1 cellular context compared by ENCODE assay signal in the genomic region with DNA sequence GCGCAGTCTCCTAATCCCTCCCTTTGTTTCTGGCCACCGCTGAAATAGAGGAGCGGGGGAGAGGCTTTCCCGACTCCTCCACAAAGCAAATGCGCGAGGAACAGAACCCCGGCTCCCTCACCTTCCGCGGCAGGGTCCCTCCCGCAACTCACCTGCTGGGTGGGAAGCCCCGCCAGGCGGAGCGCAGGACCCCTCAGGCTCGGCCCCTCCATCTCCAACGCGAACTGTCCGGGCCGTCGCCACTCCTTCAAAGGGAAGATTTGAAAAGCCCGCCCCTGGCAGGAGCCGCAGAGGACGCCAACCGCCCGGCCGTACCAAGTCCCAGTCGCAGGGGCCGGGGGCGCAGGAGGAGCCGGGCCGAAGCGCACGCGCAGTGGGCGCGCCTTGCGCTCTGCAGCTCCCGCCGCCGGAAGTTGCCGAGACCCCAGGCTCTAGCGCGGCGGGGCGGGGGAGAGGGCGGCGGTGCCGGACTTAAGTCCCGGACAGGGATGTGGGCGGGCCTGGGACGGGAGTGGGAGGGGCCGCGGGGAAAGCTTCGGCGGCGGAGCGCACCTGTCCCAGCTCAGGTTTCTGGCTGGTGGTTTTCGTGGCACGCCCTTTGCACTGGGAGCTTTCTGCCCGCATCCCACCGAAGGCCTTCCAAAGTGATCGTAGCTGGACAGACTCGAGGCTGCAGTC.
TF ChIP-seq lines count a peak whose summit lies in the region.

A gene with protein sequence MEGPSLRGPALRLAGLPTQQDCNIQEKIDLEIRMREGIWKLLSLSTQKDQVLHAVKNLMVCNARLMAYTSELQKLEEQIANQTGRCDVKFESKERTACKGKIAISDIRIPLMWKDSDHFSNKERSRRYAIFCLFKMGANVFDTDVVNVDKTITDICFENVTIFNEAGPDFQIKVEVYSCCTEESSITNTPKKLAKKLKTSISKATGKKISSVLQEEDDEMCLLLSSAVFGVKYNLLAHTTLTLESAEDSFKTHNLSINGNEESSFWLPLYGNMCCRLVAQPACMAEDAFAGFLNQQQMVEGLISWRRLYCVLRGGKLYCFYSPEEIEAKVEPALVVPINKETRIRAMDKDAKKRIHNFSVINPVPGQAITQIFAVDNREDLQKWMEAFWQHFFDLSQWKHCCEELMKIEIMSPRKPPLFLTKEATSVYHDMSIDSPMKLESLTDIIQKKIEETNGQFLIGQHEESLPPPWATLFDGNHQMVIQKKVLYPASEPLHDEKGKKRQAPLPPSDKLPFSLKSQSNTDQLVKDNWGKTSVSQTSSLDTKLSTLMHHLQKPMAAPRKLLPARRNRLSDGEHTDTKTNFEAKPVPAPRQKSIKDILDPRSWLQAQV (minus strand): TSS at position 446 of the 678 bp plus-strand sequence. CDS start 234 bp downstream, at position 212.

TF ChIP-seq in HepG2, 621 proteins besides CTCF, POLR2A, EP300 and RAD21 (continued from another document and continues in another):
- TF ChIP-seq, protein P1, sequence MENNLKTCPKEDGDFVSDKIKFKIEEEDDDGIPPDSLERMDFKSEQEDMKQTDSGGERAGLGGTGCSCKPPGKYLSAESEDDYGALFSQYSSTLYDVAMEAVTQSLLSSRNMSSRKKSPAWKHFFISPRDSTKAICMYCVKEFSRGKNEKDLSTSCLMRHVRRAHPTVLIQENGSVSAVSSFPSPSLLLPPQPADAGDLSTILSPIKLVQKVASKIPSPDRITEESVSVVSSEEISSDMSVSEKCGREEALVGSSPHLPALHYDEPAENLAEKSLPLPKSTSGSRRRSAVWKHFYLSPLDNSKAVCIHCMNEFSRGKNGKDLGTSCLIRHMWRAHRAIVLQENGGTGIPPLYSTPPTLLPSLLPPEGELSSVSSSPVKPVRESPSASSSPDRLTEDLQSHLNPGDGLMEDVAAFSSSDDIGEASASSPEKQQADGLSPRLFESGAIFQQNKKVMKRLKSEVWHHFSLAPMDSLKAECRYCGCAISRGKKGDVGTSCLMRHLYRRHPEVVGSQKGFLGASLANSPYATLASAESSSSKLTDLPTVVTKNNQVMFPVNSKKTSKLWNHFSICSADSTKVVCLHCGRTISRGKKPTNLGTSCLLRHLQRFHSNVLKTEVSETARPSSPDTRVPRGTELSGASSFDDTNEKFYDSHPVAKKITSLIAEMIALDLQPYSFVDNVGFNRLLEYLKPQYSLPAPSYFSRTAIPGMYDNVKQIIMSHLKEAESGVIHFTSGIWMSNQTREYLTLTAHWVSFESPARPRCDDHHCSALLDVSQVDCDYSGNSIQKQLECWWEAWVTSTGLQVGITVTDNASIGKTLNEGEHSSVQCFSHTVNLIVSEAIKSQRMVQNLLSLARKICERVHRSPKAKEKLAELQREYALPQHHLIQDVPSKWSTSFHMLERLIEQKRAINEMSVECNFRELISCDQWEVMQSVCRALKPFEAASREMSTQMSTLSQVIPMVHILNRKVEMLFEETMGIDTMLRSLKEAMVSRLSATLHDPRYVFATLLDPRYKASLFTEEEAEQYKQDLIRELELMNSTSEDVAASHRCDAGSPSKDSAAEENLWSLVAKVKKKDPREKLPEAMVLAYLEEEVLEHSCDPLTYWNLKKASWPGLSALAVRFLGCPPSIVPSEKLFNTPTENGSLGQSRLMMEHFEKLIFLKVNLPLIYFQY (CRISPR knock-in tag; IDR thresholded peaks at IDR 0.05; ENCODE audit: borderline replicate concordance), result peak; percentile 44; the same call in 1 of the 2 replicates
- TF ChIP-seq, protein P2, sequence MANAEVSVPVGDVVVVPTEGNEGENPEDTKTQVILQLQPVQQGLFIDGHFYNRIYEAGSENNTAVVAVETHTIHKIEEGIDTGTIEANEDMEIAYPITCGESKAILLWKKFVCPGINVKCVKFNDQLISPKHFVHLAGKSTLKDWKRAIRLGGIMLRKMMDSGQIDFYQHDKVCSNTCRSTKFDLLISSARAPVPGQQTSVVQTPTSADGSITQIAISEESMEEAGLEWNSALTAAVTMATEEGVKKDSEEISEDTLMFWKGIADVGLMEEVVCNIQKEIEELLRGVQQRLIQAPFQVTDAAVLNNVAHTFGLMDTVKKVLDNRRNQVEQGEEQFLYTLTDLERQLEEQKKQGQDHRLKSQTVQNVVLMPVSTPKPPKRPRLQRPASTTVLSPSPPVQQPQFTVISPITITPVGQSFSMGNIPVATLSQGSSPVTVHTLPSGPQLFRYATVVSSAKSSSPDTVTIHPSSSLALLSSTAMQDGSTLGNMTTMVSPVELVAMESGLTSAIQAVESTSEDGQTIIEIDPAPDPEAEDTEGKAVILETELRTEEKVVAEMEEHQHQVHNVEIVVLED (CRISPR knock-in tag; IDR thresholded peaks at IDR 0.05; ENCODE audit: borderline replicate concordance), result peak; percentile 93
- TF ChIP-seq E2F2 (CRISPR knock-in tag; IDR thresholded peaks at IDR 0.05; ENCODE audit: borderline replicate concordance), result peak; percentile 48; the same call in 1 of the 2 replicates
- TF ChIP-seq, protein P3, sequence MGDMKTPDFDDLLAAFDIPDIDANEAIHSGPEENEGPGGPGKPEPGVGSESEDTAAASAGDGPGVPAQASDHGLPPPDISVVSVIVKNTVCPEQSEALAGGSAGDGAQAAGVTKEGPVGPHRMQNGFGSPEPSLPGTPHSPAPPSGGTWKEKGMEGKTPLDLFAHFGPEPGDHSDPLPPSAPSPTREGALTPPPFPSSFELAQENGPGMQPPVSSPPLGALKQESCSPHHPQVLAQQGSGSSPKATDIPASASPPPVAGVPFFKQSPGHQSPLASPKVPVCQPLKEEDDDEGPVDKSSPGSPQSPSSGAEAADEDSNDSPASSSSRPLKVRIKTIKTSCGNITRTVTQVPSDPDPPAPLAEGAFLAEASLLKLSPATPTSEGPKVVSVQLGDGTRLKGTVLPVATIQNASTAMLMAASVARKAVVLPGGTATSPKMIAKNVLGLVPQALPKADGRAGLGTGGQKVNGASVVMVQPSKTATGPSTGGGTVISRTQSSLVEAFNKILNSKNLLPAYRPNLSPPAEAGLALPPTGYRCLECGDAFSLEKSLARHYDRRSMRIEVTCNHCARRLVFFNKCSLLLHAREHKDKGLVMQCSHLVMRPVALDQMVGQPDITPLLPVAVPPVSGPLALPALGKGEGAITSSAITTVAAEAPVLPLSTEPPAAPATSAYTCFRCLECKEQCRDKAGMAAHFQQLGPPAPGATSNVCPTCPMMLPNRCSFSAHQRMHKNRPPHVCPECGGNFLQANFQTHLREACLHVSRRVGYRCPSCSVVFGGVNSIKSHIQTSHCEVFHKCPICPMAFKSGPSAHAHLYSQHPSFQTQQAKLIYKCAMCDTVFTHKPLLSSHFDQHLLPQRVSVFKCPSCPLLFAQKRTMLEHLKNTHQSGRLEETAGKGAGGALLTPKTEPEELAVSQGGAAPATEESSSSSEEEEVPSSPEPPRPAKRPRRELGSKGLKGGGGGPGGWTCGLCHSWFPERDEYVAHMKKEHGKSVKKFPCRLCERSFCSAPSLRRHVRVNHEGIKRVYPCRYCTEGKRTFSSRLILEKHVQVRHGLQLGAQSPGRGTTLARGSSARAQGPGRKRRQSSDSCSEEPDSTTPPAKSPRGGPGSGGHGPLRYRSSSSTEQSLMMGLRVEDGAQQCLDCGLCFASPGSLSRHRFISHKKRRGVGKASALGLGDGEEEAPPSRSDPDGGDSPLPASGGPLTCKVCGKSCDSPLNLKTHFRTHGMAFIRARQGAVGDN (CRISPR knock-in tag; IDR thresholded peaks at IDR 0.05), result peak; percentile 94
- no peak for TF ChIP-seq ZNF75D (CRISPR knock-in tag; IDR thresholded peaks at IDR 0.05; ENCODE audit: borderline replicate concordance)
- peak; percentile 88; the same call in 2 of the 3 replicates for TF ChIP-seq MXI1 (IDR thresholded peaks at IDR 0.05; ENCODE audit: borderline replicate concordance, low read depth, low read length)
- peak; percentile 62; the same call in 1 of the 2 replicates for TF ChIP-seq ZNF317 (CRISPR knock-in tag; IDR thresholded peaks at IDR 0.05)
- TF ChIP-seq, protein P4, sequence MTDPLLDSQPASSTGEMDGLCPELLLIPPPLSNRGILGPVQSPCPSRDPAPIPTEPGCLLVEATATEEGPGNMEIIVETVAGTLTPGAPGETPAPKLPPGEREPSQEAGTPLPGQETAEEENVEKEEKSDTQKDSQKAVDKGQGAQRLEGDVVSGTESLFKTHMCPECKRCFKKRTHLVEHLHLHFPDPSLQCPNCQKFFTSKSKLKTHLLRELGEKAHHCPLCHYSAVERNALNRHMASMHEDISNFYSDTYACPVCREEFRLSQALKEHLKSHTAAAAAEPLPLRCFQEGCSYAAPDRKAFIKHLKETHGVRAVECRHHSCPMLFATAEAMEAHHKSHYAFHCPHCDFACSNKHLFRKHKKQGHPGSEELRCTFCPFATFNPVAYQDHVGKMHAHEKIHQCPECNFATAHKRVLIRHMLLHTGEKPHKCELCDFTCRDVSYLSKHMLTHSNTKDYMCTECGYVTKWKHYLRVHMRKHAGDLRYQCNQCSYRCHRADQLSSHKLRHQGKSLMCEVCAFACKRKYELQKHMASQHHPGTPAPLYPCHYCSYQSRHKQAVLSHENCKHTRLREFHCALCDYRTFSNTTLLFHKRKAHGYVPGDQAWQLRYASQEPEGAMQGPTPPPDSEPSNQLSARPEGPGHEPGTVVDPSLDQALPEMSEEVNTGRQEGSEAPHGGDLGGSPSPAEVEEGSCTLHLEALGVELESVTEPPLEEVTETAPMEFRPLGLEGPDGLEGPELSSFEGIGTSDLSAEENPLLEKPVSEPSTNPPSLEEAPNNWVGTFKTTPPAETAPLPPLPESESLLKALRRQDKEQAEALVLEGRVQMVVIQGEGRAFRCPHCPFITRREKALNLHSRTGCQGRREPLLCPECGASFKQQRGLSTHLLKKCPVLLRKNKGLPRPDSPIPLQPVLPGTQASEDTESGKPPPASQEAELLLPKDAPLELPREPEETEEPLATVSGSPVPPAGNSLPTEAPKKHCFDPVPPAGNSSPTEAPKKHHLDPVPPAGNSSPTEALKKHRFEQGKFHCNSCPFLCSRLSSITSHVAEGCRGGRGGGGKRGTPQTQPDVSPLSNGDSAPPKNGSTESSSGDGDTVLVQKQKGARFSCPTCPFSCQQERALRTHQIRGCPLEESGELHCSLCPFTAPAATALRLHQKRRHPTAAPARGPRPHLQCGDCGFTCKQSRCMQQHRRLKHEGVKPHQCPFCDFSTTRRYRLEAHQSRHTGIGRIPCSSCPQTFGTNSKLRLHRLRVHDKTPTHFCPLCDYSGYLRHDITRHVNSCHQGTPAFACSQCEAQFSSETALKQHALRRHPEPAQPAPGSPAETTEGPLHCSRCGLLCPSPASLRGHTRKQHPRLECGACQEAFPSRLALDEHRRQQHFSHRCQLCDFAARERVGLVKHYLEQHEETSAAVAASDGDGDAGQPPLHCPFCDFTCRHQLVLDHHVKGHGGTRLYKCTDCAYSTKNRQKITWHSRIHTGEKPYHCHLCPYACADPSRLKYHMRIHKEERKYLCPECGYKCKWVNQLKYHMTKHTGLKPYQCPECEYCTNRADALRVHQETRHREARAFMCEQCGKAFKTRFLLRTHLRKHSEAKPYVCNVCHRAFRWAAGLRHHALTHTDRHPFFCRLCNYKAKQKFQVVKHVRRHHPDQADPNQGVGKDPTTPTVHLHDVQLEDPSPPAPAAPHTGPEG (CRISPR knock-in tag; IDR thresholded peaks at IDR 0.05), result peak; percentile 61; the same call in 1 of the 2 replicates
- TF ChIP-seq, protein P5, sequence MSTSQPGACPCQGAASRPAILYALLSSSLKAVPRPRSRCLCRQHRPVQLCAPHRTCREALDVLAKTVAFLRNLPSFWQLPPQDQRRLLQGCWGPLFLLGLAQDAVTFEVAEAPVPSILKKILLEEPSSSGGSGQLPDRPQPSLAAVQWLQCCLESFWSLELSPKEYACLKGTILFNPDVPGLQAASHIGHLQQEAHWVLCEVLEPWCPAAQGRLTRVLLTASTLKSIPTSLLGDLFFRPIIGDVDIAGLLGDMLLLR (CRISPR knock-in tag; IDR thresholded peaks at IDR 0.05), result 0 out of 2 replicates have a peak, but pooled peaks have one; percentile 34
- TF ChIP-seq ZMAT3 (CRISPR knock-in tag; conservative IDR thresholded peaks at IDR 0.05), result peak; percentile 78; the same call in 1 of the 2 replicates
- 0 out of 2 replicates have a peak, but pooled peaks have one; percentile 37 for TF ChIP-seq IKZF5 (CRISPR knock-in tag; IDR thresholded peaks at IDR 0.05)
- peak; percentile 96 for TF ChIP-seq ZBTB7A (CRISPR knock-in tag; IDR thresholded peaks at IDR 0.05)
- TF ChIP-seq ARNTL (CRISPR knock-in tag; IDR thresholded peaks at IDR 0.05), result no peak
- TF ChIP-seq GMEB2 (CRISPR knock-in tag; IDR thresholded peaks at IDR 0.05; ENCODE audit: low read depth), result peak; percentile 74; the same call in 1 of the 2 replicates
- TF ChIP-seq SP2 (CRISPR knock-in tag; IDR thresholded peaks at IDR 0.05), result peak; percentile 62; the same call in 1 of the 2 replicates
